29 cellular contexts compared by ENCODE assay signal in the genomic region with DNA sequence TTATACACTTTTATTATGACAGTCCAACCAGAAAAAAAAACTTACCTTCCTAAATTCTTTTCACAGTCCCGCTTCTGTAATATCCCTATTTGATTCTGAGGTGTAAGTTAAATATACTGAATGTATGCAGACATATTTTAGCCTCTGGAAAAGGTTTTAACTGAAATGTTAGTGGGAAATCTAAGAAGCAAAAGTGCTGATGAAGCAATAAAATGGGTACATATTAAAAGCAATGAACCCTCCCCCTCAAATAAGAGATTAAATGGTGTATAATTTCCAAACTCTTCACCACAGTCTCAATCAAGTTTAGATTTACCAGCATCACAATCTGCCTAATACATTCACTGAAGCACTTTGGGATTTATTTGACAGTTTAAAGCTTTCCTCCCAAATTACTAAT.
"Had no signal": no experiment of that assay in that cellular context is flagged by ENCODE, and none has a peak within 500 bp of the region (broad histone marks: within the 10 kb centered on the region; RNA-seq: fewer than 3 reads in every experiment).

No MANE protein-coding gene starts in this region.

- DNase-seq: natural killer cell; occipital lobe; ovary; posterior cingulate gyrus; psoas muscle; right cardiac atrium; spleen; stimulated activated CD4-positive, alpha-beta T cell treated with anti-CD3 and anti-CD28 coated beads, Interleukin-12 subunit alpha, Interleukin-12 subunit beta, amount 100 ng/mL, for 4 hours; stimulated activated CD4-positive, alpha-beta T cell treated with anti-CD3 and anti-CD28 coated beads, Interleukin-1b, Interleukin-23, amount 100 ng/mL, for 48 hours; stimulated activated CD4-positive, alpha-beta T cell treated with anti-CD3 and anti-CD28 coated beads, Interleukin-4, amount 100 ng/mL, for 1 hour; stimulated activated CD4-positive, alpha-beta T cell treated with anti-CD3 and anti-CD28 coated beads, Interleukin-4, amount 100 ng/mL, for 4 hours; stimulated activated CD8-positive, alpha-beta memory T cell treated with anti-CD3 and anti-CD28 coated beads, Interleukin-4, amount 100 ng/mL, for 48 hours; stimulated activated naive CD4-positive, alpha-beta T cell; stimulated activated naive CD8-positive, alpha-beta T cell treated with anti-CD3 and anti-CD28 coated beads, Interleukin-15, amount 100 ng/mL, for 72 hours; stimulated activated naive CD8-positive, alpha-beta T cell treated with anti-CD3 and anti-CD28 coated beads, Interleukin-15, Interleukin-2, amounts not matched to agents 100 U/mL and 50 U/mL, for 24 hours; substantia nigra; thyroid gland; trophoblast cell; upper lobe of left lung had no signal

- H3K9ac ChIP-seq: neural progenitor cell, parathyroid adenoma had no signal

- H3K4me3 ChIP-seq: neural progenitor cell, ovary, psoas muscle, skin epidermis, smooth muscle cell, spleen, thoracic aorta, thyroid gland, tibial nerve, upper lobe of left lung, vagina had no signal

- H3K4me1 ChIP-seq: neural progenitor cell, parathyroid adenoma, psoas muscle, spleen, thyroid gland, tibial nerve, upper lobe of left lung, vagina had no signal

- H2AFZ ChIP-seq: neural progenitor cell, parathyroid adenoma had no signal

- H3K4me2 ChIP-seq: neural progenitor cell, smooth muscle cell had no signal

- H3K36me3 ChIP-seq: neural progenitor cell, ovary, spleen, thoracic aorta, thyroid gland, tibial nerve, upper lobe of left lung, vagina had no signal

- ATAC-seq: natural killer cell; psoas muscle; right cardiac atrium; sciatic nerve; stimulated activated memory B cell treated with anti-CD40 and anti-IgM and Interleukin-4, amounts not matched to agents 10 μg/mL and 1 μg/mL and 100 μg/mL, for 72 hours; stimulated activated naive CD8-positive, alpha-beta T cell treated with anti-CD3 and anti-CD28 coated beads, Interleukin-15, amount 100 ng/mL, for 72 hours; stimulated activated naive CD8-positive, alpha-beta T cell treated with anti-CD3 and anti-CD28 coated beads, Interleukin-15, Interleukin-2, amounts not matched to agents 100 U/mL and 50 U/mL, for 24 hours had no signal

- H3K9me3 ChIP-seq: ovary, psoas muscle, spleen, thoracic aorta, thyroid gland, tibial nerve, upper lobe of left lung, vagina had no signal

- H3K27ac ChIP-seq: neural progenitor cell, ovary, parathyroid adenoma, psoas muscle, skin epidermis, spleen, thoracic aorta, thyroid gland, tibial nerve, upper lobe of left lung, vagina had no signal

- FAIRE-seq: urothelium cell line had no signal

- H3K79me2 ChIP-seq: parathyroid adenoma had no signal

- H3K27me3 ChIP-seq: neural progenitor cell, ovary, spleen, thyroid gland, upper lobe of left lung, vagina had no signal
